25 cellular contexts compared by ENCODE assay signal in genomic region chr9:97373311-97373710, GRCh38.
"Had no signal": no experiment of that assay in that cellular context is flagged by ENCODE, and none has a peak within 500 bp of the region (broad histone marks: within the 10 kb centered on the region; RNA-seq: fewer than 3 reads in every experiment).

No MANE protein-coding gene starts in this region.

- H3K9me3 ChIP-seq: colonic mucosa, neutrophil, ovary, prostate gland had no signal

- H3K4me3 ChIP-seq: colonic mucosa, dorsolateral prefrontal cortex, ovary, prostate gland, tibial nerve had no signal

- H3K27ac ChIP-seq: colonic mucosa, dorsolateral prefrontal cortex, neutrophil, ovary, prostate gland, tibial nerve had no signal

- H3K27me3 ChIP-seq: colonic mucosa, dorsolateral prefrontal cortex, neutrophil, ovary, tibial nerve had no signal

- H3K36me3 ChIP-seq: colonic mucosa, neutrophil, ovary had no signal

- ATAC-seq: activated T-cell treated with anti-CD3 and anti-CD28 coated beads, Interleukin-2, amount 50 U/mL, for 4 hours; effector memory CD8-positive, alpha-beta T cell; esophagus mucosa; left ventricle myocardium superior; stimulated activated naive CD8-positive, alpha-beta T cell treated with anti-CD3 and anti-CD28 coated beads, Interleukin-15, Interleukin-2, amounts not matched to agents 100 U/mL and 50 U/mL, for 24 hours had no signal

- H3K4me1 ChIP-seq: colonic mucosa, prostate gland, tibial nerve had no signal

- DNase-seq: activated CD4-positive, alpha-beta T cell treated with anti-CD3 and anti-CD28 coated beads for 4 hours; activated CD4-positive, alpha-beta T cell treated with anti-CD3 and anti-CD28 coated beads, Interleukin-2, amount 50 U/mL, for 48 hours; activated CD4-positive, CD25-positive, alpha-beta regulatory T cell; activated CD8-positive, alpha-beta memory T cell treated with anti-CD3 and anti-CD28 coated beads, Interleukin-2, amount 50 U/mL, for 48 hours; activated naive CD4-positive, alpha-beta T cell treated with anti-CD3 and anti-CD28 coated beads for 36 hours; activated naive CD8-positive, alpha-beta T cell treated with anti-CD3 and anti-CD28 coated beads, Interleukin-2, amount 10 ng/mL, durations not matched to agents 7 days and 5 days; activated T-cell treated with anti-CD3 and anti-CD28 coated beads, Interleukin-2, amount 50 U/mL, for 4 hours; amniotic stem cell; colonic mucosa; dorsolateral prefrontal cortex; effector memory CD8-positive, alpha-beta T cell; foreskin melanocyte; left ventricle myocardium superior; mammary epithelial cell; midbrain; ovary; stimulated activated CD4-positive, alpha-beta T cell treated with anti-CD3 and anti-CD28 coated beads, Interleukin-12 subunit alpha, Interleukin-12 subunit beta, amount 100 ng/mL, for 4 hours; stimulated activated CD4-positive, alpha-beta T cell treated with anti-CD3 and anti-CD28 coated beads, Interleukin-4, amount 100 ng/mL, for 4 hours; stimulated activated naive CD8-positive, alpha-beta T cell treated with anti-CD3 and anti-CD28 coated beads, Interleukin-15, Interleukin-2, amounts not matched to agents 100 U/mL and 50 U/mL, for 24 hours; substantia nigra; T-helper 9 cell had no signal
